Comparison of ENCODE assay signal across 17 cellular contexts in the genomic region with DNA sequence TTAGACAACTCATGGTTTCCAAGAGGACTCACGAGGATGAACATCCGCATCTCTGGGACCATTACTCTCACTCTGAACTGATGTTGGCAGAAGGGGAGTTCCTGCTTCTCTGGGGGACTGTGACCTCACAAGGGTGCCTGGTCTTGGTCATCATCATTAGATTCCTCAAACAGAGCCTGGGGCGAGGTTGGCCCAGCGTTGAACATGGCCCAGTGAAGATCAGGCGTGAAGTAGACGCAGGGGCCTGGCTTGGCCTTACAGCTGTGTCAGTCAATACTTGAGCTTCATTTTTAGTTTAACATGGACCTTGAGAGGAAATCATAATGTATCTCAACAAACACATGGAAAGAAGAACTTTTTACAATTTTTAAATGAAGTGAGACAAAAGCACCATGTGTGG.
DNase-seq lines count a peak whose midpoint lies in the region; ATAC-seq and TF ChIP-seq lines count a peak whose summit lies in the region.
"Had no signal": no experiment of that assay in that cellular context is flagged by ENCODE, and none has a peak within 500 bp of the region (broad histone marks: within the 10 kb centered on the region; RNA-seq: fewer than 3 reads in every experiment).

No MANE protein-coding gene starts in this region.

- ATAC-seq in lower lobe of right lung (no peak), left colon (no peak), GM23338 (no peak)
- ATAC-seq: GM12878 had no signal

- no peak overlapping the region for H3T11ph ChIP-seq in H9 (ENCODE audit: low read length)

- no peak overlapping the region for H3K27ac ChIP-seq in H9 (ENCODE audit: insufficient read length, low read depth, low read length)
- H3K27ac ChIP-seq in Peyer's patch = no peak overlapping the region
- H3K27ac ChIP-seq in lower lobe of right lung = no peak overlapping the region
- no peak overlapping the region for H3K27ac ChIP-seq in suprapubic skin
- H3K27ac ChIP-seq in GM23338 (ENCODE audit: low read depth) = no peak overlapping the region
- H3K27ac ChIP-seq: HL-60, RWPE1 had no signal

- H3K27me3 Mint-ChIP-seq in H9 (ENCODE audit: low read depth) (peaks cover 46% of the 10 kb centered on the region), GM23338 (ENCODE audit: insufficient read depth, low read depth, poor library complexity) (peaks cover 7% of the 10 kb centered on the region)

- no peak overlapping the region for H4K5ac ChIP-seq in H9 (ENCODE audit: insufficient read length, low read depth, low read length)

- no peak overlapping the region for H2BK120ac ChIP-seq in H9 (ENCODE audit: low read depth, low read length, poor library complexity, severe bottlenecking)

- no peak overlapping the region for H3K4me3 Mint-ChIP-seq in H9
- no peak overlapping the region for H3K4me3 Mint-ChIP-seq in GM23338
- H3K4me3 Mint-ChIP-seq: CD8-positive, alpha-beta memory T cell; HFFc6 had no signal

- H3K79me2 ChIP-seq in H9 (ENCODE audit: insufficient read depth, low read length) = no peaks in the 10 kb centered on the region
- no peaks in the 10 kb centered on the region for H3K79me2 ChIP-seq in GM23338 (replicated peaks; ENCODE audit: insufficient read depth)

- H3K79me1 ChIP-seq in H9 (ENCODE audit: insufficient read depth, low read depth, low read length, poor library complexity, severe bottlenecking) = no peaks in the 10 kb centered on the region

- H3K9me3 Mint-ChIP-seq in H9 (no peaks in the 10 kb centered on the region; a peak in 1 of 5 replicates), GM23338 (no peaks in the 10 kb centered on the region; the same call in 1 of the 3 replicates)
- H3K9me3 Mint-ChIP-seq: CD8-positive, alpha-beta memory T cell had no signal

- H3K4me2 ChIP-seq in H9 (ENCODE audit: insufficient read depth, insufficient read length, low read length) (no peak overlapping the region), GM23338 (no peak overlapping the region)

- H3K18ac ChIP-seq in H9 (ENCODE audit: insufficient read length, low read depth, low read length) = no peak overlapping the region

- no peak overlapping the region for H4K91ac ChIP-seq in H9 (ENCODE audit: insufficient read length, low read depth, low read length)

- H3K14ac ChIP-seq in H9 (ENCODE audit: insufficient read depth, low read length) = no peak overlapping the region

- no peaks in the 10 kb centered on the region for H3K23me2 ChIP-seq in H9 (ENCODE audit: insufficient read length, low read depth, low read length, poor library complexity, severe bottlenecking)

- TF ChIP-seq POLR2A in Peyer's patch (IDR thresholded peaks at IDR 0.05) (no peak), suprapubic skin (IDR thresholded peaks at IDR 0.05) (no peak)

- intact Hi-C loops in lower lobe of right lung (cut with DNase I) = no loop called here
- intact Hi-C loops in left colon (cut with DNase I, micrococcal nuclease) = no loop called here

- no peak overlapping the region for H3K56ac ChIP-seq in H9 (ENCODE audit: insufficient read length, low read depth, low read length)

- no peak overlapping the region for H4K8ac ChIP-seq in H9 (replicated peaks; ENCODE audit: insufficient read length, low read depth, low read length)

- H3K36me3 ChIP-seq in Peyer's patch = no peaks in the 10 kb centered on the region
- no peaks in the 10 kb centered on the region for H3K36me3 ChIP-seq in lower lobe of right lung
- no peaks in the 10 kb centered on the region for H3K36me3 ChIP-seq in suprapubic skin
- no peaks in the 10 kb centered on the region for H3K36me3 ChIP-seq in GM23338 (ENCODE audit: insufficient read depth)

- no peaks in the 10 kb centered on the region for H3K36me3 Mint-ChIP-seq in H9 (ENCODE audit: insufficient read depth in 1 of 3, low read depth in 3 of 3)
- no peaks in the 10 kb centered on the region for H3K36me3 Mint-ChIP-seq in GM23338 (ENCODE audit: low read depth)
- H3K36me3 Mint-ChIP-seq: CD8-positive, alpha-beta memory T cell had no signal

- no peak overlapping the region for H2BK5ac ChIP-seq in H9 (ENCODE audit: insufficient read length, low read length)

- no CpG with 5 or more reads among the region's 6 CpGs for WGBS in H9 (ENCODE audit: extremely low coverage, insufficient read length, low lambda C conversion rate)
- whole genome bisulfite sequencing in suprapubic skin = 97% methylated on average over 6 of the region's 6 CpGs

- H2AK5ac ChIP-seq in H9 (ENCODE audit: insufficient read length, low read length) = no peak overlapping the region

- H3K23ac ChIP-seq in H9 (ENCODE audit: insufficient read length, low read depth, low read length) = no peak overlapping the region

- no peak overlapping the region for H2BK15ac ChIP-seq in H9 (ENCODE audit: low read depth, low read length)

- H3K4me3 ChIP-seq in Peyer's patch (no peak overlapping the region), lower lobe of right lung (no peak overlapping the region), suprapubic skin (no peak overlapping the region), GM23338 (no peak overlapping the region)
- H3K4me3 ChIP-seq: GM12878 had no signal

- TF ChIP-seq CTCF in H9 (conservative IDR thresholded peaks at IDR 0.05) (no peak), Peyer's patch (IDR thresholded peaks at IDR 0.05) (no peak), lower lobe of right lung (IDR thresholded peaks at IDR 0.05) (no peak), suprapubic skin (IDR thresholded peaks at IDR 0.05) (no peak), GM23338 (conservative IDR thresholded peaks at IDR 0.05; ENCODE audit: low read depth in 2 of 2) (no peak)

- H3K4me1 ChIP-seq in H9 (ENCODE audit: insufficient read depth, low read length) (no peaks in the 10 kb centered on the region), Peyer's patch (no peaks in the 10 kb centered on the region), lower lobe of right lung (no peaks in the 10 kb centered on the region), suprapubic skin (no peaks in the 10 kb centered on the region), GM23338 (ENCODE audit: insufficient read depth) (no peaks in the 10 kb centered on the region)

- no peak overlapping the region for H2AFZ ChIP-seq in H9 (ENCODE audit: low read length)
- no peak overlapping the region for H2AFZ ChIP-seq in GM23338

- peak; percentile 2 for DNase-seq in H9
- peak in 2 of 3 donors; percentile 7 to 30 for DNase-seq in Peyer's patch
- DNase-seq in lower lobe of right lung = peak; percentile 10
- peak; percentile 33 to 49 for DNase-seq in suprapubic skin (ENCODE audit: low spot score in 2 of 2)
- DNase-seq in left colon = no peak
- no peak for DNase-seq in NCI-H2029 treated with DMSO at 0.1 percent for 48 hours (lab: John Stamatoyannopoulos, UW)
- DNase-seq in GM23338 (ENCODE audit: low spot score) = no peak
- DNase-seq: ACHN; CD8-positive, alpha-beta memory T cell; DMS53; EL; HFFc6; IMR-90; NCI-H2227 treated with DMSO at 0.1 percent for 48 hours had no signal

- no peak overlapping the region for H3K4ac ChIP-seq in H9 (ENCODE audit: low read depth, low read length)

- H3F3A ChIP-seq in GM23338 (replicated peaks; ENCODE audit: low read depth) = no peaks in the 10 kb centered on the region

- H3K27me3 ChIP-seq in H9 (ENCODE audit: insufficient read depth, low read length) = no peaks in the 10 kb centered on the region
- H3K27me3 ChIP-seq in Peyer's patch = no peaks in the 10 kb centered on the region
- H3K27me3 ChIP-seq in lower lobe of right lung (ENCODE audit: low read depth) = peaks cover 3% of the 10 kb centered on the region
- H3K27me3 ChIP-seq in suprapubic skin = peaks cover 19% of the 10 kb centered on the region
- H3K27me3 ChIP-seq in GM23338 (ENCODE audit: insufficient read depth) = no peaks in the 10 kb centered on the region

- no peak for TF ChIP-seq EP300 in suprapubic skin (IDR thresholded peaks at IDR 0.05)

- no peaks in the 10 kb centered on the region for H3K4me1 Mint-ChIP-seq in H9
- no peaks in the 10 kb centered on the region for H3K4me1 Mint-ChIP-seq in GM23338
- H3K4me1 Mint-ChIP-seq: CD8-positive, alpha-beta memory T cell had no signal

- no peaks in the 10 kb centered on the region for H4K20me1 ChIP-seq in H9 (ENCODE audit: control insufficient read depth, insufficient read depth, insufficient read length)
- H4K20me1 ChIP-seq in GM23338 (replicated peaks; ENCODE audit: insufficient read depth) = no peaks in the 10 kb centered on the region

- no peak overlapping the region for H2BK20ac ChIP-seq in H9 (ENCODE audit: low read depth, low read length, poor library complexity, severe bottlenecking)

- H2BK12ac ChIP-seq in H9 (ENCODE audit: insufficient read length, low read depth, low read length) = no peak overlapping the region

- H3K27ac Mint-ChIP-seq in H9 (no peak overlapping the region), GM23338 (no peak overlapping the region)
- H3K27ac Mint-ChIP-seq: CD8-positive, alpha-beta memory T cell; HFFc6 had no signal

- no peaks in the 10 kb centered on the region for H3K9me2 ChIP-seq in GM23338 (ENCODE audit: insufficient read depth)

- H3K9ac ChIP-seq in H9 (ENCODE audit: extremely low read depth, insufficient read length, low read length) = no peak overlapping the region

- H3K9me3 ChIP-seq in H9 (ENCODE audit: control insufficient read depth, low read depth, low read length) (no peaks in the 10 kb centered on the region), Peyer's patch (no peaks in the 10 kb centered on the region), lower lobe of right lung (no peaks in the 10 kb centered on the region), suprapubic skin (no peaks in the 10 kb centered on the region)

TF ChIP-seq in GM23338, 12 proteins besides CTCF, POLR2A, EP300 and RAD21 (continues in another document):
- TF ChIP-seq, protein P1, sequence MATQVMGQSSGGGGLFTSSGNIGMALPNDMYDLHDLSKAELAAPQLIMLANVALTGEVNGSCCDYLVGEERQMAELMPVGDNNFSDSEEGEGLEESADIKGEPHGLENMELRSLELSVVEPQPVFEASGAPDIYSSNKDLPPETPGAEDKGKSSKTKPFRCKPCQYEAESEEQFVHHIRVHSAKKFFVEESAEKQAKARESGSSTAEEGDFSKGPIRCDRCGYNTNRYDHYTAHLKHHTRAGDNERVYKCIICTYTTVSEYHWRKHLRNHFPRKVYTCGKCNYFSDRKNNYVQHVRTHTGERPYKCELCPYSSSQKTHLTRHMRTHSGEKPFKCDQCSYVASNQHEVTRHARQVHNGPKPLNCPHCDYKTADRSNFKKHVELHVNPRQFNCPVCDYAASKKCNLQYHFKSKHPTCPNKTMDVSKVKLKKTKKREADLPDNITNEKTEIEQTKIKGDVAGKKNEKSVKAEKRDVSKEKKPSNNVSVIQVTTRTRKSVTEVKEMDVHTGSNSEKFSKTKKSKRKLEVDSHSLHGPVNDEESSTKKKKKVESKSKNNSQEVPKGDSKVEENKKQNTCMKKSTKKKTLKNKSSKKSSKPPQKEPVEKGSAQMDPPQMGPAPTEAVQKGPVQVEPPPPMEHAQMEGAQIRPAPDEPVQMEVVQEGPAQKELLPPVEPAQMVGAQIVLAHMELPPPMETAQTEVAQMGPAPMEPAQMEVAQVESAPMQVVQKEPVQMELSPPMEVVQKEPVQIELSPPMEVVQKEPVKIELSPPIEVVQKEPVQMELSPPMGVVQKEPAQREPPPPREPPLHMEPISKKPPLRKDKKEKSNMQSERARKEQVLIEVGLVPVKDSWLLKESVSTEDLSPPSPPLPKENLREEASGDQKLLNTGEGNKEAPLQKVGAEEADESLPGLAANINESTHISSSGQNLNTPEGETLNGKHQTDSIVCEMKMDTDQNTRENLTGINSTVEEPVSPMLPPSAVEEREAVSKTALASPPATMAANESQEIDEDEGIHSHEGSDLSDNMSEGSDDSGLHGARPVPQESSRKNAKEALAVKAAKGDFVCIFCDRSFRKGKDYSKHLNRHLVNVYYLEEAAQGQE (IDR thresholded peaks at IDR 0.05; ENCODE audit: unreplicated experiment) = no peak

Comparison
In these comparisons a context has a peak if more than half of its experiments do, and no peak if none do; other contexts are left out.
1. DNase-seq: peak in H9 (single experiment), Peyer's patch (2 of 3), lower lobe of right lung (single experiment) and suprapubic skin (2 of 2); none in left colon (0 of 2), NCI-H2029 treated with DMSO at 0.1 percent for 48 hours (single experiment) and GM23338 (single experiment).